Comparison of ENCODE assay signal across 21 cellular contexts in genomic region chr6:31416394-31417014, GRCh38. TPM values are rescaled to one million over a fixed set of nuclear protein-coding genes. Genes with fewer than 3 reads are reported as not detected.
DNase-seq lines count a peak whose midpoint lies in the region; ATAC-seq, FAIRE-seq and TF ChIP-seq lines count a peak whose summit lies in the region.
"Had no signal": no experiment of that assay in that cellular context is flagged by ENCODE, and none has a peak within 500 bp of the region (broad histone marks: within the 10 kb centered on the region; RNA-seq: fewer than 3 reads in every experiment).

No MANE protein-coding gene starts in this region.

- H3K27me3 Mint-ChIP-seq in activated T-cell treated with anti-CD3 and anti-CD28 coated beads, Interleukin-2, amount 50 U/mL, for 24 hours, result no peaks in the 10 kb centered on the region
- no peaks in the 10 kb centered on the region for H3K27me3 Mint-ChIP-seq in activated T-cell treated with anti-CD3 and anti-CD28 coated beads, Interleukin-2, amount 50 U/mL, for 72 hours (ENCODE audit: low read depth)
- no peaks in the 10 kb centered on the region for H3K27me3 Mint-ChIP-seq in Calu3 (ENCODE audit: unreplicated experiment)
- H3K27me3 Mint-ChIP-seq in activated CD4-positive, alpha-beta T cell treated with anti-CD3 and anti-CD28 coated beads for 36 hours, result no peaks in the 10 kb centered on the region

- H3K36me3 Mint-ChIP-seq in activated T-cell treated with anti-CD3 and anti-CD28 coated beads, Interleukin-2, amount 50 U/mL, for 24 hours (ENCODE audit: low read depth), result peaks cover 50% of the 10 kb centered on the region
- H3K36me3 Mint-ChIP-seq in activated T-cell treated with anti-CD3 and anti-CD28 coated beads, Interleukin-2, amount 50 U/mL, for 72 hours (ENCODE audit: insufficient read depth in 2 of 2), result peaks cover 0 to 2% of the 10 kb centered on the region in 2 donors
- peaks cover 55% of the 10 kb centered on the region for H3K36me3 Mint-ChIP-seq in Calu3 (ENCODE audit: insufficient read depth, unreplicated experiment)
- peaks cover 36% of the 10 kb centered on the region for H3K36me3 Mint-ChIP-seq in activated CD4-positive, alpha-beta T cell treated with anti-CD3 and anti-CD28 coated beads for 36 hours (ENCODE audit: low read depth)

- peaks cover 0 to 5% of the 10 kb centered on the region in 2 experiments; a peak in 4 of 5 replicates for H3K4me1 ChIP-seq in K562 (replicated peaks in 1 of 2; ENCODE audit: control insufficient read depth in 2 of 2, insufficient read depth in 2 of 2, low read length in 2 of 2)
- H3K4me1 ChIP-seq in lung (ENCODE audit: control insufficient read depth in 2 of 2, insufficient read depth in 2 of 2, low read length in 2 of 2), result no peaks in the 10 kb centered on the region

- H3K36me3 ChIP-seq in K562 (ENCODE audit: control insufficient read depth, insufficient read depth, low read length) (peaks cover 39% of the 10 kb centered on the region; the same call in 1 of the 3 replicates), lung (ENCODE audit: control insufficient read depth in 2 of 2, insufficient read depth in 2 of 2, low read length in 2 of 2) (peaks cover 4 to 37% of the 10 kb centered on the region in 2 donors)

- no peaks in the 10 kb centered on the region for H4K20me1 ChIP-seq in K562 (replicated peaks; ENCODE audit: control insufficient read depth, insufficient read depth, low read length)

- TF ChIP-seq RAD21 in K562 (CRISPR knock-in tag; conservative IDR thresholded peaks at IDR 0.05 in 1 of 2, IDR thresholded peaks at IDR 0.05 in 1 of 2), result no peak

- no peak overlapping the region for H3K9ac ChIP-seq in K562 (ENCODE audit: insufficient read depth in 1 of 2, low read depth in 2 of 2, low read length in 2 of 2)
- H3K9ac ChIP-seq: GM23248 had no signal

- no peak overlapping the region for H2AFZ ChIP-seq in K562 (ENCODE audit: low read depth, low read length)
- H2AFZ ChIP-seq: GM23248 had no signal

- no peaks in the 10 kb centered on the region for H3K4me1 Mint-ChIP-seq in activated T-cell treated with anti-CD3 and anti-CD28 coated beads, Interleukin-2, amount 50 U/mL, for 24 hours (ENCODE audit: low read depth)
- H3K4me1 Mint-ChIP-seq in activated T-cell treated with anti-CD3 and anti-CD28 coated beads, Interleukin-2, amount 50 U/mL, for 72 hours (ENCODE audit: low read depth), result no peaks in the 10 kb centered on the region
- H3K4me1 Mint-ChIP-seq in Calu3 (ENCODE audit: low read depth, unreplicated experiment), result no peaks in the 10 kb centered on the region
- H3K4me1 Mint-ChIP-seq in activated CD4-positive, alpha-beta T cell treated with anti-CD3 and anti-CD28 coated beads for 36 hours, result no peaks in the 10 kb centered on the region

- peak; percentile 39; the same call in 1 of the 2 replicates for TF ChIP-seq POLR2A in K562 (conservative IDR thresholded peaks at IDR 0.05)

- H3K27me3 ChIP-seq in K562 (ENCODE audit: control insufficient read depth in 2 of 2, insufficient read depth in 2 of 2, low read length in 2 of 2), result no peaks in the 10 kb centered on the region
- H3K27me3 ChIP-seq in lung (ENCODE audit: control insufficient read depth, insufficient read depth), result no peaks in the 10 kb centered on the region

- H3K27ac Mint-ChIP-seq in activated T-cell treated with anti-CD3 and anti-CD28 coated beads, Interleukin-2, amount 50 U/mL, for 24 hours, result peak overlapping the region; percentile 18
- H3K27ac Mint-ChIP-seq in activated T-cell treated with anti-CD3 and anti-CD28 coated beads, Interleukin-2, amount 50 U/mL, for 72 hours, result no peak overlapping the region
- H3K27ac Mint-ChIP-seq in Calu3 (ENCODE audit: unreplicated experiment), result peak overlapping the region; percentile 10
- H3K27ac Mint-ChIP-seq in activated CD4-positive, alpha-beta T cell treated with anti-CD3 and anti-CD28 coated beads for 36 hours, result no peak overlapping the region

- no peaks in the 10 kb centered on the region for H3K9me1 ChIP-seq in K562 (ENCODE audit: control insufficient read depth, insufficient read depth, low read length)

- no peak overlapping the region for H3K4me3 Mint-ChIP-seq in activated T-cell treated with anti-CD3 and anti-CD28 coated beads, Interleukin-2, amount 50 U/mL, for 24 hours
- H3K4me3 Mint-ChIP-seq in activated T-cell treated with anti-CD3 and anti-CD28 coated beads, Interleukin-2, amount 50 U/mL, for 72 hours, result no peak overlapping the region
- H3K4me3 Mint-ChIP-seq in Calu3 (ENCODE audit: low read depth, unreplicated experiment), result no peak overlapping the region
- no peak overlapping the region for H3K4me3 Mint-ChIP-seq in activated CD4-positive, alpha-beta T cell treated with anti-CD3 and anti-CD28 coated beads for 36 hours

- TF ChIP-seq CTCF in Calu3 (IDR thresholded peaks at IDR 0.05; ENCODE audit: unreplicated experiment) (no peak), K562 (IDR thresholded peaks at IDR 0.05 in 2 of 3, conservative IDR thresholded peaks at IDR 0.05 in 1 of 3; ENCODE audit: insufficient read depth in 2 of 3, low read depth in 1 of 3, low read length in 3 of 3) (no peak), lung (IDR thresholded peaks at IDR 0.05; ENCODE audit: control extremely low read depth, extremely low read depth) (no peak)

- CTCF ChIA-PET in Calu3 (lab: Charles Lee) (interaction anchor here (0.6 kb wide), 1 partner anchor 68 kb away, joined by 5 read pairs; no protein-coding TSS in a partner anchor), K562 (lab: Yijun Ruan, JAX; ENCODE audit: low intra/inter-chr PET ratio) (no interaction called here)
- CTCF ChIA-PET in activated CD4-positive, alpha-beta T cell treated with anti-CD3 and anti-CD28 coated beads for 36 hours (lab: Charles Lee), result no interaction called here

- 84% methylated on average over 5 of the region's 5 CpGs for WGBS in K562 (ENCODE audit: insufficient coverage, low coverage, missing lambda C conversion rate)
- WGBS in lung, 2 donors, result 91 to 96% methylated on average over 5 of the region's 5 CpGs

- intact Hi-C loops in Calu3 (cut with micrococcal nuclease; ENCODE audit: unreplicated experiment), result no loop called here
- intact Hi-C loops in K562 (cut with micrococcal nuclease), result no loop called here
- intact Hi-C loops in activated CD4-positive, alpha-beta T cell treated with anti-CD3 and anti-CD28 coated beads for 36 hours (cut with DNase I, micrococcal nuclease), result no loop called here

- H3K4me3 ChIP-seq in K562, result no peak overlapping the region
- no peak overlapping the region for H3K4me3 ChIP-seq in lung
- H3K4me3 ChIP-seq: GM23248 had no signal

- POLR2A ChIA-PET in K562 (lab: Yijun Ruan, JAX), result interaction anchor here (0.6 to 1.7 kb wide), 2 partner anchors 14 to 758 kb away, joined by 3 to 7 read pairs; partner anchors contain the start of gene MICA
- POLR2A ChIA-PET in activated CD4-positive, alpha-beta T cell treated with anti-CD3 and anti-CD28 coated beads for 36 hours (lab: Charles Lee), result no interaction called here

- DNase-seq in activated T-cell treated with anti-CD3 and anti-CD28 coated beads, Interleukin-2, amount 50 U/mL, for 24 hours, result no peak
- DNase-seq in activated T-cell treated with anti-CD3 and anti-CD28 coated beads, Interleukin-2, amount 50 U/mL, for 72 hours, result no peak
- DNase-seq in Calu3 (no peak), K562 (ENCODE audit: extremely low read depth in 1 of 4, low spot score in 3 of 4) (no peak), lung (ENCODE audit: low spot score) (peak; percentile 26), HUDEP-2 (lab: John Stamatoyannopoulos, UW; ENCODE audit: unreplicated experiment in 76 of 76) (no peak), DMS53 treated with DMSO at 0.1 percent for 48 hours (lab: John Stamatoyannopoulos, UW; ENCODE audit: unreplicated experiment) (no peak)
- no peak for DNase-seq in activated CD4-positive, alpha-beta T cell treated with anti-CD3 and anti-CD28 coated beads for 36 hours
- DNase-seq: 8988T, DMS153, GM23248, H7, KBM-7, MM.1S, NCI-H2029, NCI-H446, NCI-H524 treated with DMSO at 0.1 percent for 48 hours, NCI-H774, PC-3, Right ventricle myocardium superior had no signal

- no peak for ATAC-seq in activated T-cell treated with anti-CD3 and anti-CD28 coated beads, Interleukin-2, amount 50 U/mL, for 72 hours (replicated peaks in 1 of 2)
- peak; percentile 22 for ATAC-seq in K562
- no peak for ATAC-seq in lung (ENCODE audit: insufficient read depth, low FRiP score)
- no peak for ATAC-seq in activated CD4-positive, alpha-beta T cell treated with anti-CD3 and anti-CD28 coated beads for 36 hours
- ATAC-seq: PC-3 had no signal

- in situ Hi-C loops in K562 (cut with MboI), result no loop called here

- H3K79me2 ChIP-seq in K562 (ENCODE audit: control insufficient read depth, insufficient read depth, low read length), result no peaks in the 10 kb centered on the region

- peaks cover 3% of the 10 kb centered on the region for H3K9me3 Mint-ChIP-seq in activated T-cell treated with anti-CD3 and anti-CD28 coated beads, Interleukin-2, amount 50 U/mL, for 24 hours
- peaks cover 0 to 1% of the 10 kb centered on the region in 2 donors for H3K9me3 Mint-ChIP-seq in activated T-cell treated with anti-CD3 and anti-CD28 coated beads, Interleukin-2, amount 50 U/mL, for 72 hours
- peaks cover 3% of the 10 kb centered on the region for H3K9me3 Mint-ChIP-seq in Calu3 (ENCODE audit: low read depth, unreplicated experiment)
- H3K9me3 Mint-ChIP-seq in activated CD4-positive, alpha-beta T cell treated with anti-CD3 and anti-CD28 coated beads for 36 hours (ENCODE audit: low read depth), result peaks cover 2% of the 10 kb centered on the region

- peak; percentile 57 for FAIRE-seq in K562 (lab: Jason Lieb, UNC)
- FAIRE-seq: GM18507 had no signal

- H3K4me2 ChIP-seq in K562 (ENCODE audit: insufficient read depth, low read length), result no peak overlapping the region

- H3K9me3 ChIP-seq in K562 (replicated peaks; ENCODE audit: control insufficient read depth, insufficient read depth, low read depth, low read length) (no peaks in the 10 kb centered on the region), lung (ENCODE audit: control insufficient read depth in 2 of 2, insufficient read depth in 1 of 2, low read length in 1 of 2) (peaks cover 0 to 2% of the 10 kb centered on the region in 2 donors)

- BruUV-seq in Calu3 (replicated peaks; lab: Mats Ljungman, UMichigan) (no TSS peak), K562 (replicated peaks; lab: Mats Ljungman, UMichigan) (TSS peak; percentile 31)

- H3K27ac ChIP-seq in K562 (ENCODE audit: extremely low read depth, low read depth, low read length) (no peak overlapping the region), lung (ENCODE audit: low read depth in 1 of 2, low read length in 1 of 2) (no peak overlapping the region)
- H3K27ac ChIP-seq: GM23248 had no signal

- no peak for TF ChIP-seq EP300 in K562 (IDR thresholded peaks at IDR 0.05; ENCODE audit: low read length)

RNA-seq across cellular contexts. Expression of gene MICA, which starts 13.1 kb away (rescaled TPM):
- total RNA-seq in activated T-cell treated with anti-CD3 and anti-CD28 coated beads, Interleukin-2, amount 50 U/mL, for 72 hours, result 1 to 10 TPM; 4.6 to 9.5 TPM
- total RNA-seq in Calu3 (2022) (70.2 and 77.1 TPM in 2 replicates), K562 (2014; rRNA removed) (22.0 and 25.4 TPM in 2 replicates), K562 (2014; rRNA removed; fragmentation: Illumina TruSeq; extraction: Trizol) (13.6 and 16.1 TPM in 2 replicates), K562 (2015; rRNA removed; fragmentation: Illumina TruSeq; extraction: Trizol) (16.1 and 16.7 TPM in 2 replicates), K562 (2021) (11.4 and 11.8 TPM in 2 replicates), lung (10 to 100 TPM; 16.5 to 48.2 TPM)
- total RNA-seq in K562 (2011; cell fraction: chromatin; rRNA removed; ENCODE audit: low replicate concordance), result 35.0 and 75.6 TPM in 2 replicates
- total RNA-seq in K562 (2011; cell fraction: nucleolus; rRNA removed), result 77.2 and 77.4 TPM in 2 replicates
- total RNA-seq in K562 (2011; cell fraction: nucleoplasm; rRNA removed), result 59.2 and 67.5 TPM in 2 replicates
- polyA plus RNA-seq in K562 (2011; rRNA removed) (24.6 and 32.7 TPM in 2 replicates), K562 (2014; fragmentation: Illumina TruSeq; extraction: Trizol) (19.5 and 19.6 TPM in 2 replicates), K562 (2014; fragmentation: Nextera tagmentation; extraction: Ambion mirVana) (10 to 100 TPM; 13.5 to 18.0 TPM), K562 (2014; rRNA removed) (15.3 and 20.2 TPM in 2 replicates), lung (10 to 100 TPM; 27.7 to 28.0 TPM)
- 27.7 and 40.0 TPM in 2 replicates for polyA plus RNA-seq in K562 (2011; cell fraction: cytosol; rRNA removed)
- 50.2 and 51.7 TPM in 2 replicates for polyA plus RNA-seq in K562 (2011; cell fraction: nucleus; rRNA removed)
- polyA plus RNA-seq in K562 (2012), result 14.4 and 20.5 TPM in 2 replicates
- 26.3 and 28.2 TPM in 2 replicates for polyA minus RNA-seq in K562 (2011; rRNA and poly(A)+ RNA removed)
- 12.5 and 16.1 TPM in 2 replicates for polyA minus RNA-seq in K562 (2011; cell fraction: cytosol; rRNA and poly(A)+ RNA removed)
- polyA minus RNA-seq in K562 (2011; cell fraction: nucleus; rRNA and poly(A)+ RNA removed), result 8.2 and 14.7 TPM in 2 replicates
- total RNA-seq in activated CD4-positive, alpha-beta T cell treated with anti-CD3 and anti-CD28 coated beads for 36 hours, result 1 to 10 TPM; 6.3 to 7.1 TPM

RNA-seq across cellular contexts. Expression of gene HLA-B, which starts 59.5 kb away (rescaled TPM):
- 1,000 to 10,000 TPM; 3,527 to 3,556 TPM for total RNA-seq in activated T-cell treated with anti-CD3 and anti-CD28 coated beads, Interleukin-2, amount 50 U/mL, for 72 hours
- total RNA-seq in Calu3 (2022), result 1,078 and 2,594 TPM in 2 replicates
- total RNA-seq in K562 (2011; cell fraction: chromatin; rRNA removed; ENCODE audit: low replicate concordance), result 1.2 TPM in 1 of 2 replicates, not detected in the other
- 4.2 and 5.5 TPM in 2 replicates for total RNA-seq in K562 (2011; cell fraction: nucleolus; rRNA removed)
- 0.59 and 0.69 TPM in 2 replicates for total RNA-seq in K562 (2011; cell fraction: nucleoplasm; rRNA removed)
- 0.24 and 0.41 TPM in 2 replicates for total RNA-seq in K562 (2014; rRNA removed)
- not detected in 2 replicates for total RNA-seq in K562 (2014; rRNA removed; fragmentation: Illumina TruSeq; extraction: Trizol)
- total RNA-seq in K562 (2015; rRNA removed; fragmentation: Illumina TruSeq; extraction: Trizol), result 0.65 and 1.4 TPM in 2 replicates
- 9.7 and 11.5 TPM in 2 replicates for total RNA-seq in K562 (2021)
- polyA plus RNA-seq in K562 (2011; rRNA removed), result 0.31 and 0.98 TPM in 2 replicates
- 0.15 and 0.46 TPM in 2 replicates for polyA plus RNA-seq in K562 (2011; cell fraction: cytosol; rRNA removed)
- polyA plus RNA-seq in K562 (2011; cell fraction: nucleus; rRNA removed), result 0.21 and 2.2 TPM in 2 replicates
- polyA plus RNA-seq in K562 (2012), result 0.92 and 2.4 TPM in 2 replicates
- 0.55 TPM in 1 of 2 replicates, not detected in the other for polyA plus RNA-seq in K562 (2014; fragmentation: Illumina TruSeq; extraction: Trizol)
- polyA plus RNA-seq in K562 (2014; fragmentation: Nextera tagmentation; extraction: Ambion mirVana), result under 1 TPM; 0.07 to 0.66 TPM
- polyA plus RNA-seq in K562 (2014; rRNA removed), result 0.49 and 1.7 TPM in 2 replicates
- not detected in 2 replicates for polyA minus RNA-seq in K562 (2011; rRNA and poly(A)+ RNA removed)
- 2.4 and 4.1 TPM in 2 replicates for polyA minus RNA-seq in K562 (2011; cell fraction: cytosol; rRNA and poly(A)+ RNA removed)
- 0.54 and 0.56 TPM in 2 replicates for polyA minus RNA-seq in K562 (2011; cell fraction: nucleus; rRNA and poly(A)+ RNA removed)
- 1,000 to 10,000 TPM in 1 of 2 donors, 100 to 1,000 TPM in 1; 668 to 1,563 TPM for total RNA-seq in lung
- 1,000 to 10,000 TPM; 1,310 to 3,772 TPM for polyA plus RNA-seq in lung
- 1,000 to 10,000 TPM; 2,101 to 2,412 TPM for total RNA-seq in activated CD4-positive, alpha-beta T cell treated with anti-CD3 and anti-CD28 coated beads for 36 hours

Comparison
In these comparisons a context has a peak if more than half of its experiments do, and no peak if none do; other contexts are left out.
1. H3K27ac Mint-ChIP-seq: peak in activated T-cell treated with anti-CD3 and anti-CD28 coated beads, Interleukin-2, amount 50 U/mL, for 24 hours (single experiment) and Calu3 (single experiment); none in activated T-cell treated with anti-CD3 and anti-CD28 coated beads, Interleukin-2, amount 50 U/mL, for 72 hours (single experiment) and activated CD4-positive, alpha-beta T cell treated with anti-CD3 and anti-CD28 coated beads for 36 hours (single experiment).
2. RNA of gene HLA-B, which starts 59.5 kb away (total RNA-seq): 3,527 to 3,556 TPM in activated T-cell treated with anti-CD3 and anti-CD28 coated beads, Interleukin-2, amount 50 U/mL, for 72 hours, 2,101 to 2,412 TPM in activated CD4-positive, alpha-beta T cell treated with anti-CD3 and anti-CD28 coated beads for 36 hours, 668 to 1,563 TPM in lung and 1,078 to 2,594 TPM in Calu3; 0.24 to 11.5 TPM in K562; every median in the first group is over 10 times any median in the second.